22 cellular contexts compared by ENCODE assay signal in genomic region chr16:50967827-50968612, GRCh38.
DNase-seq lines count a peak whose midpoint lies in the region; ATAC-seq and TF ChIP-seq lines count a peak whose summit lies in the region.
"Had no signal": no experiment of that assay in that cellular context is flagged by ENCODE, and none has a peak within 500 bp of the region (broad histone marks: within the 10 kb centered on the region; RNA-seq: fewer than 3 reads in every experiment).

No MANE protein-coding gene starts in this region.

- no peaks in the 10 kb centered on the region for H4K20me1 ChIP-seq in OCI-LY7 (ENCODE audit: insufficient read depth, low read length)

- H3K4me1 ChIP-seq in colonic mucosa (no peaks in the 10 kb centered on the region), OCI-LY7 (ENCODE audit: insufficient read depth, low read length, poor library complexity, severe bottlenecking) (no peaks in the 10 kb centered on the region), ascending aorta (no peaks in the 10 kb centered on the region)
- H3K4me1 ChIP-seq: neural progenitor cell, SJSA1 had no signal

- H3K9me3 Mint-ChIP-seq in type B pancreatic cell: no peaks in the 10 kb centered on the region
- H3K9me3 Mint-ChIP-seq: activated CD4-positive, alpha-beta memory T cell treated with anti-CD3 and anti-CD28 coated beads for 36 hours had no signal

- no peaks in the 10 kb centered on the region for H3K9me2 ChIP-seq in OCI-LY7 (ENCODE audit: insufficient read depth, low read length)

- intact Hi-C loops in colonic mucosa (cut with DNase I) (no loop called here), OCI-LY7 (cut with micrococcal nuclease; ENCODE audit: unreplicated experiment) (no loop called here), ascending aorta (cut with DNase I) (loop anchor here (10.0 kb wide), 1 partner anchor 57 kb away; no protein-coding TSS in a partner anchor)

- no peak overlapping the region for H3K4me3 Mint-ChIP-seq in type B pancreatic cell
- H3K4me3 Mint-ChIP-seq: activated CD4-positive, alpha-beta memory T cell treated with anti-CD3 and anti-CD28 coated beads for 36 hours; endodermal cell; neural progenitor cell had no signal

- no peak overlapping the region for H3K4me2 ChIP-seq in OCI-LY7 (ENCODE audit: low read length)
- H3K4me2 ChIP-seq: neural progenitor cell, PC-9, smooth muscle cell had no signal

- TF ChIP-seq CTCF in GM06990 (IDR thresholded peaks at IDR 0.05; ENCODE audit: insufficient read depth, low read length, poor library complexity, severe bottlenecking): no peak
- no peak for TF ChIP-seq CTCF in colonic mucosa (IDR thresholded peaks at IDR 0.05)
- TF ChIP-seq CTCF in OCI-LY7 (conservative IDR thresholded peaks at IDR 0.05; ENCODE audit: low read length): no peak
- no peak for TF ChIP-seq CTCF in type B pancreatic cell (conservative IDR thresholded peaks at IDR 0.05)
- no peak for TF ChIP-seq CTCF in ascending aorta (IDR thresholded peaks at IDR 0.05)

- no peaks in the 10 kb centered on the region for H3K36me3 ChIP-seq in GM06990 (ENCODE audit: control insufficient read depth, insufficient read depth, low read length)
- H3K36me3 ChIP-seq in colonic mucosa: no peaks in the 10 kb centered on the region
- H3K36me3 ChIP-seq in OCI-LY7 (ENCODE audit: insufficient read depth, low read length): no peaks in the 10 kb centered on the region
- H3K36me3 ChIP-seq in ascending aorta: no peaks in the 10 kb centered on the region
- H3K36me3 ChIP-seq: neural progenitor cell, SJSA1 had no signal

- H3K9me3 ChIP-seq in colonic mucosa (no peaks in the 10 kb centered on the region), OCI-LY7 (ENCODE audit: low read length) (no peaks in the 10 kb centered on the region), ascending aorta (no peaks in the 10 kb centered on the region)
- H3K9me3 ChIP-seq: mucosa of descending colon, SJSA1 had no signal

- H3K27me3 ChIP-seq in GM06990 (replicated peaks; ENCODE audit: control insufficient read depth, insufficient read depth, low read length) (no peaks in the 10 kb centered on the region), colonic mucosa (no peaks in the 10 kb centered on the region), ascending aorta (no peaks in the 10 kb centered on the region)
- H3K27me3 ChIP-seq: neural progenitor cell, SJSA1 had no signal

- H3K4me3 ChIP-seq in GM06990 (replicated peaks; ENCODE audit: low read depth, low read length): no peak overlapping the region
- no peak overlapping the region for H3K4me3 ChIP-seq in colonic mucosa
- H3K4me3 ChIP-seq in OCI-LY7 (ENCODE audit: low read depth, low read length, poor library complexity, severe bottlenecking): no peak overlapping the region
- no peak overlapping the region for H3K4me3 ChIP-seq in ascending aorta
- H3K4me3 ChIP-seq: K562, mucosa of descending colon, neural progenitor cell, PC-9, SJSA1, smooth muscle cell had no signal

- peaks cover 24% of the 10 kb centered on the region for H3K27me3 Mint-ChIP-seq in type B pancreatic cell

- CTCF ChIA-PET in OCI-LY7 (lab: Charles Lee; ENCODE audit: unreplicated experiment): no interaction called here

- BruUV-seq in OCI-LY7 (replicated peaks; lab: Mats Ljungman, UMichigan): no TSS peak

- no peak overlapping the region for H3K27ac Mint-ChIP-seq in type B pancreatic cell
- H3K27ac Mint-ChIP-seq: activated CD4-positive, alpha-beta memory T cell treated with anti-CD3 and anti-CD28 coated beads for 36 hours; endodermal cell; neural progenitor cell had no signal

- H2AFZ ChIP-seq in OCI-LY7 (ENCODE audit: low read length): no peak overlapping the region
- H2AFZ ChIP-seq: neural progenitor cell, PC-9 had no signal

- H3K27ac ChIP-seq in colonic mucosa: no peak overlapping the region
- no peak overlapping the region for H3K27ac ChIP-seq in OCI-LY7 (ENCODE audit: low read depth, low read length, poor library complexity, severe bottlenecking)
- no peak overlapping the region for H3K27ac ChIP-seq in ascending aorta
- H3K27ac ChIP-seq: neural progenitor cell, PC-9, SJSA1 had no signal

- DNase-seq in GM06990 (ENCODE audit: extremely low read depth, insufficient read length): peak; percentile 26
- no peak for DNase-seq in colonic mucosa
- DNase-seq in OCI-LY7 (ENCODE audit: low spot score): no peak
- DNase-seq in type B pancreatic cell (ENCODE audit: extremely low spot score, unreplicated experiment): no peak
- DNase-seq in ascending aorta (ENCODE audit: low spot score in 2 of 2): no peak
- DNase-seq: 8988T; activated CD4-positive, alpha-beta memory T cell treated with anti-CD3 and anti-CD28 coated beads for 36 hours; activated naive CD4-positive, alpha-beta T cell; endodermal cell; left ventricle myocardium superior; mucosa of descending colon; NCI-H82; PC-9; stimulated activated CD4-positive, alpha-beta T cell treated with anti-CD3 and anti-CD28 coated beads, Interleukin-4, amount 100 ng/mL, for 24 hours; T-helper 2 cell had no signal

- no peaks in the 10 kb centered on the region for H3K36me3 Mint-ChIP-seq in type B pancreatic cell
- H3K36me3 Mint-ChIP-seq: activated CD4-positive, alpha-beta memory T cell treated with anti-CD3 and anti-CD28 coated beads for 36 hours; neural progenitor cell had no signal

- no peak overlapping the region for H3K9ac ChIP-seq in colonic mucosa (ENCODE audit: low read depth in 2 of 2, low read length in 2 of 2)
- H3K9ac ChIP-seq: neural progenitor cell had no signal

- ATAC-seq in GM18907 (IDR thresholded peaks at IDR 0.05; ENCODE audit: unreplicated experiment) (peak; percentile 72), HG02623 (IDR thresholded peaks at IDR 0.05; ENCODE audit: unreplicated experiment) (peak; percentile 63), HG03432 (IDR thresholded peaks at IDR 0.05; ENCODE audit: unreplicated experiment) (peak; percentile 66)
- ATAC-seq: K562, left ventricle myocardium superior, mucosa of descending colon had no signal

- H3K4me1 Mint-ChIP-seq in type B pancreatic cell (ENCODE audit: unreplicated experiment): no peaks in the 10 kb centered on the region
- H3K4me1 Mint-ChIP-seq: endodermal cell had no signal

- POLR2A ChIA-PET in OCI-LY7 (lab: Charles Lee): no interaction called here

- no peaks in the 10 kb centered on the region for H3K79me2 ChIP-seq in OCI-LY7 (ENCODE audit: insufficient read depth, low read depth, low read length)
